1 cellular context compared by ENCODE assay signal in genomic region chr2:233745073-233745755, GRCh38.
TF ChIP-seq lines count a peak whose summit lies in the region.

No MANE protein-coding gene starts in this region.

TF ChIP-seq in HepG2, 621 proteins besides CTCF, POLR2A, EP300 and RAD21 (continued from another document and continues in another):
- peak; percentile 83; the same call in 1 of the 2 replicates for TF ChIP-seq ZBED4 (CRISPR knock-in tag; IDR thresholded peaks at IDR 0.05; ENCODE audit: borderline replicate concordance)
- TF ChIP-seq FOSL1 (CRISPR knock-in tag; IDR thresholded peaks at IDR 0.05; ENCODE audit: borderline replicate concordance) = no peak
- TF ChIP-seq ZNF567 (CRISPR knock-in tag; IDR thresholded peaks at IDR 0.05; ENCODE audit: borderline replicate concordance) = no peak
- peak; percentile 99 for TF ChIP-seq RXRB (CRISPR knock-in tag; IDR thresholded peaks at IDR 0.05; ENCODE audit: borderline replicate concordance)
- no peak for TF ChIP-seq ZNF101 (CRISPR knock-in tag; IDR thresholded peaks at IDR 0.05; ENCODE audit: borderline replicate concordance, low read depth)
- no peak for TF ChIP-seq SNAPC2 (CRISPR knock-in tag; IDR thresholded peaks at IDR 0.05)
- 0 out of 2 replicates have a peak, but pooled peaks have one; percentile 65 for TF ChIP-seq ZFP37 (CRISPR knock-in tag; IDR thresholded peaks at IDR 0.05; ENCODE audit: borderline replicate concordance)
- peak; percentile 74; the same call in 1 of the 2 replicates for TF ChIP-seq ETV5 (CRISPR knock-in tag; IDR thresholded peaks at IDR 0.05; ENCODE audit: borderline replicate concordance)
- peak; percentile 46; the same call in 1 of the 2 replicates for TF ChIP-seq ZNF724P (CRISPR knock-in tag; IDR thresholded peaks at IDR 0.05; ENCODE audit: borderline replicate concordance)
- TF ChIP-seq ZNF703 (CRISPR knock-in tag; IDR thresholded peaks at IDR 0.05; ENCODE audit: borderline replicate concordance) = peak; percentile 94; the same call in 1 of the 2 replicates
- no peak for TF ChIP-seq ZFP36L2 (CRISPR knock-in tag; IDR thresholded peaks at IDR 0.05)
- TF ChIP-seq FOSL2 (CRISPR knock-in tag; IDR thresholded peaks at IDR 0.05) = peak; percentile 91
- peak; percentile 52 for TF ChIP-seq TFDP2 (CRISPR knock-in tag; IDR thresholded peaks at IDR 0.05)
- TF ChIP-seq PHF8 (CRISPR knock-in tag; IDR thresholded peaks at IDR 0.05) = no peak
- 0 out of 2 replicates have a peak, but pooled peaks have one; percentile 80 for TF ChIP-seq CBFB (CRISPR knock-in tag; IDR thresholded peaks at IDR 0.05)
- no peak for TF ChIP-seq ZBTB44 (CRISPR knock-in tag; IDR thresholded peaks at IDR 0.05)
- TF ChIP-seq TOPORS (CRISPR knock-in tag; IDR thresholded peaks at IDR 0.05) = 0 out of 2 replicates have a peak, but pooled peaks have one; percentile 40
- TF ChIP-seq AGO2 (optimal IDR thresholded peaks at IDR 0.05; ENCODE audit: low read depth, low read length) = no peak
- peak; percentile 69; the same call in 1 of the 2 replicates for TF ChIP-seq KLF6 (CRISPR knock-in tag; IDR thresholded peaks at IDR 0.05)
- no peak for TF ChIP-seq HCFC1 (IDR thresholded peaks at IDR 0.05; ENCODE audit: low read depth, low read length)
- TF ChIP-seq, protein P1, sequence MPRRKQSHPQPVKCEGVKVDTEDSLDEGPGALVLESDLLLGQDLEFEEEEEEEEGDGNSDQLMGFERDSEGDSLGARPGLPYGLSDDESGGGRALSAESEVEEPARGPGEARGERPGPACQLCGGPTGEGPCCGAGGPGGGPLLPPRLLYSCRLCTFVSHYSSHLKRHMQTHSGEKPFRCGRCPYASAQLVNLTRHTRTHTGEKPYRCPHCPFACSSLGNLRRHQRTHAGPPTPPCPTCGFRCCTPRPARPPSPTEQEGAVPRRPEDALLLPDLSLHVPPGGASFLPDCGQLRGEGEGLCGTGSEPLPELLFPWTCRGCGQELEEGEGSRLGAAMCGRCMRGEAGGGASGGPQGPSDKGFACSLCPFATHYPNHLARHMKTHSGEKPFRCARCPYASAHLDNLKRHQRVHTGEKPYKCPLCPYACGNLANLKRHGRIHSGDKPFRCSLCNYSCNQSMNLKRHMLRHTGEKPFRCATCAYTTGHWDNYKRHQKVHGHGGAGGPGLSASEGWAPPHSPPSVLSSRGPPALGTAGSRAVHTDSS (CRISPR knock-in tag; conservative IDR thresholded peaks at IDR 0.05) = no peak
- TF ChIP-seq CAMTA2 (CRISPR knock-in tag; IDR thresholded peaks at IDR 0.05; ENCODE audit: borderline replicate concordance) = no peak
- peak; percentile 73; the same call in 1 of the 2 replicates for TF ChIP-seq IRF2 (CRISPR knock-in tag; IDR thresholded peaks at IDR 0.05)
- TF ChIP-seq ZNF510 (CRISPR knock-in tag; IDR thresholded peaks at IDR 0.05; ENCODE audit: low read depth) = no peak
- TF ChIP-seq, protein P2, sequence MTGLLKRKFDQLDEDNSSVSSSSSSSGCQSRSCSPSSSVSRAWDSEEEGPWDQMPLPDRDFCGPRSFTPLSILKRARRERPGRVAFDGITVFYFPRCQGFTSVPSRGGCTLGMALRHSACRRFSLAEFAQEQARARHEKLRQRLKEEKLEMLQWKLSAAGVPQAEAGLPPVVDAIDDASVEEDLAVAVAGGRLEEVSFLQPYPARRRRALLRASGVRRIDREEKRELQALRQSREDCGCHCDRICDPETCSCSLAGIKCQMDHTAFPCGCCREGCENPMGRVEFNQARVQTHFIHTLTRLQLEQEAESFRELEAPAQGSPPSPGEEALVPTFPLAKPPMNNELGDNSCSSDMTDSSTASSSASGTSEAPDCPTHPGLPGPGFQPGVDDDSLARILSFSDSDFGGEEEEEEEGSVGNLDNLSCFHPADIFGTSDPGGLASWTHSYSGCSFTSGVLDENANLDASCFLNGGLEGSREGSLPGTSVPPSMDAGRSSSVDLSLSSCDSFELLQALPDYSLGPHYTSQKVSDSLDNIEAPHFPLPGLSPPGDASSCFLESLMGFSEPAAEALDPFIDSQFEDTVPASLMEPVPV (CRISPR knock-in tag; IDR thresholded peaks at IDR 0.05) = no peak
- no peak for TF ChIP-seq DR1 (CRISPR knock-in tag; IDR thresholded peaks at IDR 0.05)
- peak; percentile 81 for TF ChIP-seq ZC3H13 (CRISPR knock-in tag; IDR thresholded peaks at IDR 0.05)
- TF ChIP-seq CHD2 (IDR thresholded peaks at IDR 0.05; ENCODE audit: low read depth, low read length) = no peak
- TF ChIP-seq ZNF546 (CRISPR knock-in tag; conservative IDR thresholded peaks at IDR 0.05) = no peak; the same call in 1 of the 2 replicates
- TF ChIP-seq ZNF772 (CRISPR knock-in tag; IDR thresholded peaks at IDR 0.05) = peak; percentile 89
- TF ChIP-seq ZNF292 (CRISPR knock-in tag; IDR thresholded peaks at IDR 0.05; ENCODE audit: borderline replicate concordance, low read depth) = peak; percentile 61; the same call in 1 of the 2 replicates
- peak; percentile 65; the same call in 1 of the 2 replicates for TF ChIP-seq ZNF20 (CRISPR knock-in tag; IDR thresholded peaks at IDR 0.05)
- TF ChIP-seq ZNF251 (CRISPR knock-in tag; IDR thresholded peaks at IDR 0.05) = no peak
- TF ChIP-seq ZNF891 (CRISPR knock-in tag; IDR thresholded peaks at IDR 0.05) = no peak
- TF ChIP-seq BHLHE40 (IDR thresholded peaks at IDR 0.05; ENCODE audit: low read length) = peak; percentile 75
- TF ChIP-seq ZMYM3 (CRISPR knock-in tag; IDR thresholded peaks at IDR 0.05) = peak; percentile 69; the same call in 1 of the 2 replicates
- TF ChIP-seq, protein P3, sequence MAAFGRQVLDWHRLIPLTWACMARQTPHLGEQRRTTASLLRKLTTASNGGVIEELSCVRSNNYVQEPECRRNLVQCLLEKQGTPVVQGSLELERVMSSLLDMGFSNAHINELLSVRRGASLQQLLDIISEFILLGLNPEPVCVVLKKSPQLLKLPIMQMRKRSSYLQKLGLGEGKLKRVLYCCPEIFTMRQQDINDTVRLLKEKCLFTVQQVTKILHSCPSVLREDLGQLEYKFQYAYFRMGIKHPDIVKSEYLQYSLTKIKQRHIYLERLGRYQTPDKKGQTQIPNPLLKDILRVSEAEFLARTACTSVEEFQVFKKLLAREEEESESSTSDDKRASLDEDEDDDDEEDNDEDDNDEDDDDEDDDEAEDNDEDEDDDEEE (CRISPR knock-in tag; IDR thresholded peaks at IDR 0.05) = peak; percentile 24; the same call in 1 of the 2 replicates
- TF ChIP-seq PITX1 (CRISPR knock-in tag; IDR thresholded peaks at IDR 0.05) = peak; percentile 98
- no peak; the same call in 1 of the 2 replicates for TF ChIP-seq ZNF274 (CRISPR knock-in tag; IDR thresholded peaks at IDR 0.05)
- TF ChIP-seq PBX3 (CRISPR knock-in tag; IDR thresholded peaks at IDR 0.05; ENCODE audit: borderline replicate concordance) = no peak
- peak; percentile 97 for TF ChIP-seq FOXO1 (CRISPR knock-in tag; IDR thresholded peaks at IDR 0.05)
- peak; percentile 75; the same call in 1 of the 2 replicates for TF ChIP-seq ZSCAN30 (CRISPR knock-in tag; IDR thresholded peaks at IDR 0.05)
- TF ChIP-seq, protein P4, sequence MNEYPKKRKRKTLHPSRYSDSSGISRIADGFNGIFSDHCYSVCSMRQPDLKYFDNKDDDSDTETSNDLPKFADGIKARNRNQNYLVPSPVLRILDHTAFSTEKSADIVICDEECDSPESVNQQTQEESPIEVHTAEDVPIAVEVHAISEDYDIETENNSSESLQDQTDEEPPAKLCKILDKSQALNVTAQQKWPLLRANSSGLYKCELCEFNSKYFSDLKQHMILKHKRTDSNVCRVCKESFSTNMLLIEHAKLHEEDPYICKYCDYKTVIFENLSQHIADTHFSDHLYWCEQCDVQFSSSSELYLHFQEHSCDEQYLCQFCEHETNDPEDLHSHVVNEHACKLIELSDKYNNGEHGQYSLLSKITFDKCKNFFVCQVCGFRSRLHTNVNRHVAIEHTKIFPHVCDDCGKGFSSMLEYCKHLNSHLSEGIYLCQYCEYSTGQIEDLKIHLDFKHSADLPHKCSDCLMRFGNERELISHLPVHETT (CRISPR knock-in tag; conservative IDR thresholded peaks at IDR 0.05) = no peak; the same call in 1 of the 2 replicates
- peak; percentile 56; the same call in 1 of the 2 replicates for TF ChIP-seq MTA1 (CRISPR knock-in tag; IDR thresholded peaks at IDR 0.05; ENCODE audit: borderline replicate concordance)
- TF ChIP-seq, protein P5, sequence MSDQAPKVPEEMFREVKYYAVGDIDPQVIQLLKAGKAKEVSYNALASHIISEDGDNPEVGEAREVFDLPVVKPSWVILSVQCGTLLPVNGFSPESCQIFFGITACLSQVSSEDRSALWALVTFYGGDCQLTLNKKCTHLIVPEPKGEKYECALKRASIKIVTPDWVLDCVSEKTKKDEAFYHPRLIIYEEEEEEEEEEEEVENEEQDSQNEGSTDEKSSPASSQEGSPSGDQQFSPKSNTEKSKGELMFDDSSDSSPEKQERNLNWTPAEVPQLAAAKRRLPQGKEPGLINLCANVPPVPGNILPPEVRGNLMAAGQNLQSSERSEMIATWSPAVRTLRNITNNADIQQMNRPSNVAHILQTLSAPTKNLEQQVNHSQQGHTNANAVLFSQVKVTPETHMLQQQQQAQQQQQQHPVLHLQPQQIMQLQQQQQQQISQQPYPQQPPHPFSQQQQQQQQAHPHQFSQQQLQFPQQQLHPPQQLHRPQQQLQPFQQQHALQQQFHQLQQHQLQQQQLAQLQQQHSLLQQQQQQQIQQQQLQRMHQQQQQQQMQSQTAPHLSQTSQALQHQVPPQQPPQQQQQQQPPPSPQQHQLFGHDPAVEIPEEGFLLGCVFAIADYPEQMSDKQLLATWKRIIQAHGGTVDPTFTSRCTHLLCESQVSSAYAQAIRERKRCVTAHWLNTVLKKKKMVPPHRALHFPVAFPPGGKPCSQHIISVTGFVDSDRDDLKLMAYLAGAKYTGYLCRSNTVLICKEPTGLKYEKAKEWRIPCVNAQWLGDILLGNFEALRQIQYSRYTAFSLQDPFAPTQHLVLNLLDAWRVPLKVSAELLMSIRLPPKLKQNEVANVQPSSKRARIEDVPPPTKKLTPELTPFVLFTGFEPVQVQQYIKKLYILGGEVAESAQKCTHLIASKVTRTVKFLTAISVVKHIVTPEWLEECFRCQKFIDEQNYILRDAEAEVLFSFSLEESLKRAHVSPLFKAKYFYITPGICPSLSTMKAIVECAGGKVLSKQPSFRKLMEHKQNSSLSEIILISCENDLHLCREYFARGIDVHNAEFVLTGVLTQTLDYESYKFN (CRISPR knock-in tag; conservative IDR thresholded peaks at IDR 0.05) = peak; percentile 99
- TF ChIP-seq NR2C2 (CRISPR knock-in tag; IDR thresholded peaks at IDR 0.05; ENCODE audit: borderline replicate concordance) = peak; percentile 82
- TF ChIP-seq NONO (IDR thresholded peaks at IDR 0.05) = no peak
- TF ChIP-seq NONO (CRISPR knock-in tag; conservative IDR thresholded peaks at IDR 0.05) = peak; percentile 91
- no peak for TF ChIP-seq EED (CRISPR knock-in tag; IDR thresholded peaks at IDR 0.05)
- no peak for TF ChIP-seq ZNF451 (CRISPR knock-in tag; IDR thresholded peaks at IDR 0.05)
- peak; percentile 44; the same call in 1 of the 2 replicates for TF ChIP-seq ZNF543 (CRISPR knock-in tag; IDR thresholded peaks at IDR 0.05)
